Comparison of ENCODE assay signal across 17 cellular contexts in genomic region chr7:73879977-73880681, GRCh38. TPM values are rescaled to one million over a fixed set of nuclear protein-coding genes. Genes with fewer than 3 reads are reported as not detected.
DNase-seq lines count a peak whose midpoint lies in the region; ATAC-seq and TF ChIP-seq lines count a peak whose summit lies in the region.
"Had no signal": no experiment of that assay in that cellular context is flagged by ENCODE, and none has a peak within 500 bp of the region (broad histone marks: within the 10 kb centered on the region; RNA-seq: fewer than 3 reads in every experiment).

No MANE protein-coding gene starts in this region.

- ATAC-seq in psoas muscle (peak in 3 of 4 donors; percentile 59 to 78 (median 73)), GM21390 (IDR thresholded peaks at IDR 0.05; ENCODE audit: unreplicated experiment) (no peak), HG03045 (IDR thresholded peaks at IDR 0.05; ENCODE audit: unreplicated experiment) (no peak)

- intact Hi-C loops in ascending aorta (cut with DNase I) = no loop called here
- intact Hi-C loops in psoas muscle (cut with DNase I) = loop anchor here in 1 of 2 donors (2.0 kb wide), 1 partner anchor 111 kb away; no protein-coding TSS in a partner anchor

- H3K27ac ChIP-seq in ascending aorta (peak overlapping the region; percentile 90 to 91), right atrium auricular region (peak overlapping the region; percentile 45 to 66), psoas muscle (peak overlapping the region; percentile 9)
- H3K27ac ChIP-seq: BLaER1 treated with 17β-estradiol and CSF1 and Interleukin-3, amounts not matched to agents 10 nM and 100 nM; cardiac muscle cell had no signal

- H3K36me3 ChIP-seq in ascending aorta = no peaks in the 10 kb centered on the region
- no peaks in the 10 kb centered on the region for H3K36me3 ChIP-seq in right atrium auricular region
- no peaks in the 10 kb centered on the region for H3K36me3 ChIP-seq in psoas muscle (ENCODE audit: insufficient read depth in 1 of 2, low read depth in 1 of 2)
- H3K36me3 ChIP-seq: BLaER1 treated with 17β-estradiol and CSF1 and Interleukin-3, amounts not matched to agents 10 nM and 100 nM; cardiac muscle cell had no signal

- H3K9me3 ChIP-seq in ascending aorta (no peaks in the 10 kb centered on the region), right atrium auricular region (no peaks in the 10 kb centered on the region), psoas muscle (no peaks in the 10 kb centered on the region)
- H3K9me3 ChIP-seq: BLaER1 treated with 17β-estradiol and CSF1 and Interleukin-3, amounts not matched to agents 10 nM and 100 nM had no signal

- H3K4me1 ChIP-seq in ascending aorta (peaks cover 28 to 38% of the 10 kb centered on the region in 2 donors), right atrium auricular region (peaks cover 0 to 39% of the 10 kb centered on the region in 2 donors), psoas muscle (peaks cover 7% of the 10 kb centered on the region)

- H3K27me3 ChIP-seq in ascending aorta (no peaks in the 10 kb centered on the region), right atrium auricular region (no peaks in the 10 kb centered on the region), psoas muscle (ENCODE audit: insufficient read depth in 3 of 3, low read length in 2 of 3) (peaks cover 0 to 20% (median 0%) of the 10 kb centered on the region in 3 donors)
- H3K27me3 ChIP-seq: BLaER1 treated with 17β-estradiol and CSF1 and Interleukin-3, amounts not matched to agents 10 nM and 100 nM had no signal

- TF ChIP-seq CTCF in ascending aorta (IDR thresholded peaks at IDR 0.05) (no peak), right atrium auricular region (IDR thresholded peaks at IDR 0.05) (no peak), psoas muscle (IDR thresholded peaks at IDR 0.05) (no peak)

- DNase-seq in AG20443 (ENCODE audit: low spot score) (peak; percentile 90), ascending aorta (ENCODE audit: low spot score in 2 of 2) (peak in 1 of 2 donors; percentile 88), right atrium auricular region (ENCODE audit: low spot score) (peak; percentile 93), psoas muscle (peak; percentile 76 to 85), RPMI8226 (no peak), NCI-H748 treated with DMSO at 0.1 percent for 48 hours (lab: John Stamatoyannopoulos, UW) (no peak)
- DNase-seq: GDM1, mammary epithelial cell, NCI-H1048, NCI-H524, SHP77 treated with DMSO at 0.1 percent for 48 hours had no signal

- WGBS in psoas muscle, 3 donors = 48 to 54% (median 49%) methylated on average over 18 of the region's 18 CpGs

- peak overlapping the region in 1 of 2 donors; percentile 18 for H3K4me3 ChIP-seq in ascending aorta
- no peak overlapping the region for H3K4me3 ChIP-seq in right atrium auricular region
- no peak overlapping the region for H3K4me3 ChIP-seq in psoas muscle
- H3K4me3 ChIP-seq: BLaER1 treated with 17β-estradiol and CSF1 and Interleukin-3, amounts not matched to agents 10 nM and 100 nM; cardiac muscle cell had no signal

RNA-seq across cellular contexts. Expression of gene TMEM270, which starts 19.2 kb away (rescaled TPM):
- total RNA-seq in ascending aorta = not detected
- not detected for total RNA-seq in right atrium auricular region
- total RNA-seq in psoas muscle = not detected
- polyA plus RNA-seq in psoas muscle = not detected
- total RNA-seq: cardiac muscle cell, frontal cortex, mammary epithelial cell, pulmonary artery endothelial cell had no signal
- polyA plus RNA-seq: cardiac muscle cell, mammary epithelial cell had no signal

RNA-seq across cellular contexts. Expression of gene METTL27, which starts 37.8 kb away (rescaled TPM):
- total RNA-seq in ascending aorta (not detected), right atrium auricular region (under 1 TPM in 1 of 2 donors, not detected in 1; 0.39 TPM), psoas muscle (under 1 TPM in 3 of 4 donors, not detected in 1; 0.24 to 0.84 (median 0.50) TPM)
- polyA plus RNA-seq in psoas muscle = under 1 TPM; 0.09 to 0.21 (median 0.11) TPM

RNA-seq across cellular contexts. Expression of gene CLDN4, which starts 49.3 kb away (rescaled TPM):
- total RNA-seq in ascending aorta = 0.21 TPM
- under 1 TPM in 1 of 2 donors, not detected in 1; 0.41 TPM for total RNA-seq in right atrium auricular region
- under 1 TPM in 2 of 4 donors, not detected in 2; 0.15 to 0.16 TPM for total RNA-seq in psoas muscle
- under 1 TPM in 2 of 3 donors, not detected in 1; 0.10 to 0.16 TPM for polyA plus RNA-seq in psoas muscle
- total RNA-seq: frontal cortex had no signal

Comparison
In these comparisons a context has a peak if more than half of its experiments do, and no peak if none do; other contexts are left out.
1. DNase-seq: peak in AG20443 (single experiment), right atrium auricular region (single experiment) and psoas muscle (2 of 2); none in RPMI8226 (single experiment) and NCI-H748 treated with DMSO at 0.1 percent for 48 hours (single experiment).
2. H3K27ac ChIP-seq: peak in every context shown above with its lines; median percentile 90 in ascending aorta; 56 in right atrium auricular region; 9 in psoas muscle.
3. ATAC-seq: peak in psoas muscle (3 of 4); none in GM21390 (single experiment) and HG03045 (single experiment).